ENCODE assay signal across 21 cellular contexts in the genomic region with DNA sequence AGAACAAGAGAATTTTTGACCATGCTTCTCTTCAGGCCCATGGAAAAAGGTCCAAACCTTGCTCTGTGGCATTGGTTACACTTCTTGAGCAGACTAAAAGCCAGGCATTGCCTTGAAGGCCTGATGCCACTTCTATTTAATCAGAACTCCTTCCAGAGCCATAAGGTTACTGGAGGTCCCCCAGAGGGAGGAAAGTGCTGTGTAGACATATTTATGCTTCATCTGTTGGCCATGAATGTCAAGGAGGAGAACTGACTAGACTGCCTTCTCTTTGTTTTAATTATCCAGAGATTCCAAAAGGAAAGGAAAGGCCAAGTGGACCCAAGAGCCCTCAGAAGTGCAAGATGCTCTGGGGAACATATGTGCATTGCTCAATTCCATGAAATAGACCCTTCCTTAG.
DNase-seq lines count a peak whose midpoint lies in the region; ATAC-seq, FAIRE-seq and TF ChIP-seq lines count a peak whose summit lies in the region.
"Had no signal": no experiment of that assay in that cellular context is flagged by ENCODE, and none has a peak within 500 bp of the region (broad histone marks: within the 10 kb centered on the region; RNA-seq: fewer than 3 reads in every experiment).

No MANE protein-coding gene starts in this region.

- no peaks in the 10 kb centered on the region for H3K9me1 ChIP-seq in K562 (ENCODE audit: control insufficient read depth, insufficient read depth, low read length)

- no peak for ATAC-seq in HepG2
- ATAC-seq in right lobe of liver = no peak
- ATAC-seq in K562 = no peak
- ATAC-seq in HG03521 (IDR thresholded peaks at IDR 0.05; ENCODE audit: unreplicated experiment) = no peak
- ATAC-seq: GM23338, HCT116 had no signal

- H3K9ac ChIP-seq in HepG2 (ENCODE audit: insufficient read depth, low read depth, low read length) (no peak overlapping the region), K562 (ENCODE audit: insufficient read depth in 1 of 2, low read depth in 2 of 2, low read length in 2 of 2) (no peak overlapping the region)

- DNase-seq in HepG2 (ENCODE audit: low spot score) (no peak), right lobe of liver (no peak), K562 (ENCODE audit: extremely low read depth in 1 of 4, low spot score in 3 of 4) (no peak), mesothelial cell of epicardium (ENCODE audit: low spot score in 2 of 2, unreplicated experiment in 2 of 2) (no peak), vagina (ENCODE audit: extremely low spot score in 2 of 2) (no peak), CD1c-positive myeloid dendritic cell (ENCODE audit: extremely low spot score) (no peak)
- no peak for DNase-seq in activated naive CD4-positive, alpha-beta T cell treated with Interleukin-2 at 50 U/mL for 16 hours
- DNase-seq: 8988T; C1 segment of cervical spinal cord; Calu3; CD4-positive, CD25-positive, alpha-beta regulatory T cell; CD8-positive, alpha-beta memory T cell; DMS53; DMS79 treated with DMSO at 0.1 percent for 48 hours; GF-D8; H9 had no signal

- H3K27me3 Mint-ChIP-seq in mesothelial cell of epicardium (ENCODE audit: low read depth) = no peaks in the 10 kb centered on the region

- no peak for TF ChIP-seq EP300 in HepG2 (IDR thresholded peaks at IDR 0.05; ENCODE audit: low read depth in 2 of 2, low read length in 2 of 2)
- TF ChIP-seq EP300 in HepG2 (CRISPR knock-in tag; IDR thresholded peaks at IDR 0.05; ENCODE audit: borderline replicate concordance) = no peak
- no peak for TF ChIP-seq EP300 in K562 (IDR thresholded peaks at IDR 0.05; ENCODE audit: low read length)

- H3K27ac Mint-ChIP-seq in mesothelial cell of epicardium = peak overlapping the region; percentile 70
- H3K27ac Mint-ChIP-seq: CD4-positive, CD25-positive, alpha-beta regulatory T cell; CD8-positive, alpha-beta memory T cell; GM23338; H9 had no signal

- H3K4me3 Mint-ChIP-seq in mesothelial cell of epicardium = no peak overlapping the region
- H3K4me3 Mint-ChIP-seq: CD4-positive, CD25-positive, alpha-beta regulatory T cell; CD8-positive, alpha-beta memory T cell; GM23338; H9 had no signal

- CTCF ChIA-PET in HepG2 (lab: Yijun Ruan, JAX; ENCODE audit: low intra/inter-chr PET ratio, low total read pairs) = no interaction called here
- CTCF ChIA-PET in K562 (lab: Yijun Ruan, JAX; ENCODE audit: low intra/inter-chr PET ratio) = no interaction called here

- no peak for TF ChIP-seq POLR2A in HepG2 (IDR thresholded peaks at IDR 0.05; ENCODE audit: insufficient read depth in 1 of 2, low read depth in 2 of 2, low read length in 2 of 2)
- no peak for TF ChIP-seq POLR2A in right lobe of liver (IDR thresholded peaks at IDR 0.05)
- TF ChIP-seq POLR2A in K562 (conservative IDR thresholded peaks at IDR 0.05) = no peak
- TF ChIP-seq POLR2A in vagina (IDR thresholded peaks at IDR 0.05) = no peak

- H3K4me1 ChIP-seq in HepG2 (ENCODE audit: insufficient read depth, low read length) = peaks cover 4% of the 10 kb centered on the region
- peaks cover 0 to 33% (median 9%) of the 10 kb centered on the region in 4 donors for H3K4me1 ChIP-seq in right lobe of liver
- no peaks in the 10 kb centered on the region for H3K4me1 ChIP-seq in K562 (replicated peaks in 1 of 2; ENCODE audit: control insufficient read depth in 2 of 2, insufficient read depth in 2 of 2, low read length in 2 of 2)
- H3K4me1 ChIP-seq in vagina = no peaks in the 10 kb centered on the region

- H4K20me1 ChIP-seq in HepG2 (ENCODE audit: insufficient read depth, low read length) = no peaks in the 10 kb centered on the region; the same call in 1 of the 2 replicates
- H4K20me1 ChIP-seq in K562 (replicated peaks; ENCODE audit: control insufficient read depth, insufficient read depth, low read length) = no peaks in the 10 kb centered on the region

- H3K4me2 ChIP-seq in HepG2 (ENCODE audit: low read depth, low read length) (no peak overlapping the region), K562 (ENCODE audit: insufficient read depth, low read length) (no peak overlapping the region)
- H3K4me2 ChIP-seq: GM23338 had no signal

- FAIRE-seq in HepG2 (lab: Jason Lieb, UNC) (no peak), K562 (lab: Jason Lieb, UNC) (no peak)
- FAIRE-seq: GM12891, GM18507 had no signal

- H3K79me2 ChIP-seq in HepG2 (ENCODE audit: insufficient read depth, low read length) = no peaks in the 10 kb centered on the region
- H3K79me2 ChIP-seq in K562 (ENCODE audit: control insufficient read depth, insufficient read depth, low read length) = no peaks in the 10 kb centered on the region

- in situ Hi-C loops in HepG2 (cut with HindIII; ENCODE audit: extremely low pct_ligation_motif_present, low pct_unique_long_range_greater_than_20kb) = no loop called here
- in situ Hi-C loops in K562 (cut with MboI) = no loop called here

- H3K4me1 Mint-ChIP-seq in mesothelial cell of epicardium = peaks cover 60% of the 10 kb centered on the region
- H3K4me1 Mint-ChIP-seq: CD4-positive, CD25-positive, alpha-beta regulatory T cell; CD8-positive, alpha-beta memory T cell had no signal

- H2AFZ ChIP-seq in HepG2 (ENCODE audit: low read length) (no peak overlapping the region), K562 (ENCODE audit: low read depth, low read length) (no peak overlapping the region)
- H2AFZ ChIP-seq: GM23338 had no signal

- intact Hi-C loops in HepG2 (cut with micrococcal nuclease; ENCODE audit: unreplicated experiment) (no loop called here), right lobe of liver (cut with DNase I) (no loop called here), K562 (cut with micrococcal nuclease) (no loop called here), vagina (cut with DNase I) (no loop called here)

- H3K27me3 ChIP-seq in HepG2 (ENCODE audit: control insufficient read depth in 1 of 2, insufficient read depth in 2 of 2, low read length in 2 of 2) (peaks cover 0 to 21% of the 10 kb centered on the region in 2 experiments; a peak in 3 of 5 replicates), right lobe of liver (no peaks in the 10 kb centered on the region), K562 (ENCODE audit: control insufficient read depth in 2 of 2, insufficient read depth in 2 of 2, low read length in 2 of 2) (no peaks in the 10 kb centered on the region), vagina (no peaks in the 10 kb centered on the region)

- H3K9me3 Mint-ChIP-seq in mesothelial cell of epicardium = no peaks in the 10 kb centered on the region
- H3K9me3 Mint-ChIP-seq: GM23338, H9 had no signal

- H3K4me3 ChIP-seq in HepG2 (replicated peaks in 1 of 3; ENCODE audit: insufficient read depth in 1 of 3, low read depth in 2 of 3, low read length in 3 of 3) (no peak overlapping the region), right lobe of liver (no peak overlapping the region), K562 (no peak overlapping the region), vagina (no peak overlapping the region)
- H3K4me3 ChIP-seq: GM23338 had no signal

- H3K27ac ChIP-seq in HepG2 (ENCODE audit: extremely low read length, insufficient read depth, low read length) (no peak overlapping the region), right lobe of liver (no peak overlapping the region), K562 (ENCODE audit: extremely low read depth, low read depth, low read length) (no peak overlapping the region), vagina (peak overlapping the region; percentile 4)

- no peaks in the 10 kb centered on the region for H3K36me3 Mint-ChIP-seq in mesothelial cell of epicardium
- H3K36me3 Mint-ChIP-seq: CD4-positive, CD25-positive, alpha-beta regulatory T cell; CD8-positive, alpha-beta memory T cell had no signal

- H3K9me3 ChIP-seq in HepG2 (ENCODE audit: low read length) (no peaks in the 10 kb centered on the region), right lobe of liver (no peaks in the 10 kb centered on the region), K562 (replicated peaks; ENCODE audit: control insufficient read depth, insufficient read depth, low read depth, low read length) (no peaks in the 10 kb centered on the region), vagina (no peaks in the 10 kb centered on the region)

- no peak for TF ChIP-seq CTCF in HepG2 (CRISPR knock-in tag; IDR thresholded peaks at IDR 0.05)
- no peak for TF ChIP-seq CTCF in right lobe of liver (IDR thresholded peaks at IDR 0.05)
- no peak for TF ChIP-seq CTCF in K562 (IDR thresholded peaks at IDR 0.05 in 2 of 3, conservative IDR thresholded peaks at IDR 0.05 in 1 of 3; ENCODE audit: insufficient read depth in 2 of 3, low read depth in 1 of 3, low read length in 3 of 3)
- TF ChIP-seq CTCF in mesothelial cell of epicardium (IDR thresholded peaks at IDR 0.05; ENCODE audit: unreplicated experiment) = no peak
- no peak for TF ChIP-seq CTCF in vagina (IDR thresholded peaks at IDR 0.05)

- POLR2A ChIA-PET in HepG2 (lab: Yijun Ruan, JAX) (no interaction called here), K562 (lab: Yijun Ruan, JAX) (no interaction called here)

- TF ChIP-seq RAD21 in HepG2 (CRISPR knock-in tag; IDR thresholded peaks at IDR 0.05) = no peak
- no peak for TF ChIP-seq RAD21 in K562 (CRISPR knock-in tag; conservative IDR thresholded peaks at IDR 0.05 in 1 of 2, IDR thresholded peaks at IDR 0.05 in 1 of 2)

- H3K36me3 ChIP-seq in HepG2 (replicated peaks in 1 of 2; ENCODE audit: control insufficient read depth in 1 of 2, insufficient read depth in 2 of 2, low read length in 2 of 2) (no peaks in the 10 kb centered on the region), right lobe of liver (no peaks in the 10 kb centered on the region), K562 (ENCODE audit: control insufficient read depth, insufficient read depth, low read length) (no peaks in the 10 kb centered on the region), vagina (no peaks in the 10 kb centered on the region)

- BruUV-seq in HepG2 (replicated peaks; lab: Mats Ljungman, UMichigan) = no TSS peak
- BruUV-seq in K562 (replicated peaks; lab: Mats Ljungman, UMichigan) = no TSS peak

TF ChIP-seq in HepG2, 621 proteins besides CTCF, POLR2A, EP300 and RAD21 (continues in another document):
- TF ChIP-seq MXI1 (IDR thresholded peaks at IDR 0.05; ENCODE audit: borderline replicate concordance, low read depth, low read length) (no peak), MAFF (IDR thresholded peaks at IDR 0.05; ENCODE audit: low read depth, low read length) (peak; percentile 70), SCMH1 (CRISPR knock-in tag; IDR thresholded peaks at IDR 0.05; ENCODE audit: borderline replicate concordance) (no peak), MAFK (conservative IDR thresholded peaks at IDR 0.05 in 1 of 2, IDR thresholded peaks at IDR 0.05 in 1 of 2; ENCODE audit: low read length in 2 of 2) (peak; percentile 64 to 86)

TF ChIP-seq in K562, 482 proteins besides CTCF, POLR2A, EP300 and RAD21:
- TF ChIP-seq ZNF311 (CRISPR knock-in tag; IDR thresholded peaks at IDR 0.05) = no peak
- TF ChIP-seq MAFK (IDR thresholded peaks at IDR 0.05; ENCODE audit: low read length) = 0 out of 2 replicates have a peak, but pooled peaks have one; percentile 25
- TF ChIP-seq MTA1 (IDR thresholded peaks at IDR 0.05; ENCODE audit: borderline replicate concordance) = no peak
- peak; percentile 38; the same call in 1 of the 2 replicates for TF ChIP-seq MAFF (IDR thresholded peaks at IDR 0.05; ENCODE audit: low read length)
- TF ChIP-seq KLF10 (CRISPR knock-in tag; IDR thresholded peaks at IDR 0.05) = no peak
- TF ChIP-seq RBM39 (optimal IDR thresholded peaks at IDR 0.05; ENCODE audit: low read depth, low read length) = no peak
- no peak for TF ChIP-seq STAT5B (CRISPR knock-in tag; IDR thresholded peaks at IDR 0.05)
- TF ChIP-seq ZNF316 (IDR thresholded peaks at IDR 0.05) = peak; percentile 26; the same call in 1 of the 2 replicates
